In genomic region chr6:31820399-31820798, GRCh38 we compare ENCODE assay signal across 8 cellular contexts. TPM values are rescaled to one million over a fixed set of nuclear protein-coding genes. Genes with fewer than 3 reads are reported as not detected.
DNase-seq lines count a peak whose midpoint lies in the region; ATAC-seq, FAIRE-seq and TF ChIP-seq lines count a peak whose summit lies in the region.
"Not testable (repeated sequence)": the region's sequence is repeated elsewhere in the genome, so short reads cannot be mapped to it uniquely, and the experiment has no call there.

No MANE protein-coding gene starts in this region.

- H3K9me3 ChIP-seq in kidney (ENCODE audit: control insufficient read depth in 1 of 2, low read length in 2 of 2); vagina: not testable (repeated sequence)

- DNase-seq in HFFc6; T-helper 2 cell treated with Interferon-gamma antibody and Interleukin-4, amounts not matched to agents 5 μg/mL and 100 μg/mL, for 36 hours (ENCODE audit: low spot score); natural killer cell treated with Interleukin-12 subunit alpha and Interleukin-12 subunit beta and Interleukin-15 and Interleukin-18, amount 100 ng/mL, for 72 hours (ENCODE audit: low spot score); stimulated activated effector memory CD8-positive, alpha-beta T cell treated with anti-CD3 and anti-CD28 coated beads, Interleukin-12 subunit alpha, Interleukin-12 subunit beta, amount 100 ng/mL, for 72 hours (ENCODE audit: low spot score in 2 of 2); vagina (ENCODE audit: extremely low spot score in 2 of 2): not testable (repeated sequence)
- DNase-seq in kidney: peak; percentile 49

- not testable (repeated sequence) for ATAC-seq in natural killer cell treated with Interleukin-12 subunit alpha and Interleukin-12 subunit beta and Interleukin-15 and Interleukin-18, amount 100 ng/mL, for 72 hours; stimulated activated effector memory CD8-positive, alpha-beta T cell treated with anti-CD3 and anti-CD28 coated beads, Interleukin-12 subunit alpha, Interleukin-12 subunit beta, amount 100 ng/mL, for 72 hours

- peak overlapping the region in 1 of 2 donors; percentile 93 for H3K9ac ChIP-seq in kidney (ENCODE audit: low read length in 2 of 2)

- peaks cover 16% of the 10 kb centered on the region for H3K36me3 Mint-ChIP-seq in HFFc6 (ENCODE audit: low read depth)
- peaks cover 12% of the 10 kb centered on the region for H3K36me3 Mint-ChIP-seq in T-helper 2 cell treated with Interferon-gamma antibody and Interleukin-4, amounts not matched to agents 5 μg/mL and 100 μg/mL, for 36 hours (ENCODE audit: low read depth)
- not testable (repeated sequence) for H3K36me3 Mint-ChIP-seq in activated naive CD8-positive, alpha-beta T cell; natural killer cell treated with Interleukin-12 subunit alpha and Interleukin-12 subunit beta and Interleukin-15 and Interleukin-18, amount 100 ng/mL, for 72 hours
- H3K36me3 Mint-ChIP-seq in dendritic cell treated with granulocyte-macrophage colony-stimulating factor and Interleukin-4, amounts not matched to agents 40 ng/mL and 50 ng/mL, for 4 days (ENCODE audit: low read depth): peaks cover 39% of the 10 kb centered on the region
- peaks cover 28% of the 10 kb centered on the region for H3K36me3 Mint-ChIP-seq in stimulated activated effector memory CD8-positive, alpha-beta T cell treated with anti-CD3 and anti-CD28 coated beads, Interleukin-12 subunit alpha, Interleukin-12 subunit beta, amount 100 ng/mL, for 72 hours

- peaks cover 62% of the 10 kb centered on the region for H3K4me1 Mint-ChIP-seq in HFFc6 (ENCODE audit: low read depth)
- peaks cover 36% of the 10 kb centered on the region for H3K4me1 Mint-ChIP-seq in T-helper 2 cell treated with Interferon-gamma antibody and Interleukin-4, amounts not matched to agents 5 μg/mL and 100 μg/mL, for 36 hours (ENCODE audit: low read depth)
- peaks cover 45% of the 10 kb centered on the region for H3K4me1 Mint-ChIP-seq in activated naive CD8-positive, alpha-beta T cell (ENCODE audit: low read depth)
- H3K4me1 Mint-ChIP-seq in dendritic cell treated with granulocyte-macrophage colony-stimulating factor and Interleukin-4, amounts not matched to agents 40 ng/mL and 50 ng/mL, for 4 days (ENCODE audit: low read depth): peaks cover 49% of the 10 kb centered on the region
- H3K4me1 Mint-ChIP-seq in natural killer cell treated with Interleukin-12 subunit alpha and Interleukin-12 subunit beta and Interleukin-15 and Interleukin-18, amount 100 ng/mL, for 72 hours (ENCODE audit: low read depth in 2 of 2): peaks cover 38 to 47% of the 10 kb centered on the region in 2 donors
- H3K4me1 Mint-ChIP-seq in stimulated activated effector memory CD8-positive, alpha-beta T cell treated with anti-CD3 and anti-CD28 coated beads, Interleukin-12 subunit alpha, Interleukin-12 subunit beta, amount 100 ng/mL, for 72 hours: peaks cover 53% of the 10 kb centered on the region

- not testable (repeated sequence) for H3K27me3 Mint-ChIP-seq in HFFc6 (ENCODE audit: insufficient read depth); T-helper 2 cell treated with Interferon-gamma antibody and Interleukin-4, amounts not matched to agents 5 μg/mL and 100 μg/mL, for 36 hours (ENCODE audit: low read depth); activated naive CD8-positive, alpha-beta T cell; dendritic cell treated with granulocyte-macrophage colony-stimulating factor and Interleukin-4, amounts not matched to agents 40 ng/mL and 50 ng/mL, for 4 days; natural killer cell treated with Interleukin-12 subunit alpha and Interleukin-12 subunit beta and Interleukin-15 and Interleukin-18, amount 100 ng/mL, for 72 hours

- not testable (repeated sequence) for TF ChIP-seq POLR2A in vagina (IDR thresholded peaks at IDR 0.05)

- H3K27ac ChIP-seq in kidney (ENCODE audit: low read depth in 2 of 2, low read length in 2 of 2) (peak overlapping the region in 1 of 2 donors; percentile 100), vagina (peak overlapping the region; percentile 100)

- peaks cover 12 to 16% of the 10 kb centered on the region in 2 donors for H3K4me1 ChIP-seq in kidney (ENCODE audit: control insufficient read depth in 1 of 2, insufficient read depth in 1 of 2, low read depth in 1 of 2, low read length in 2 of 2)
- H3K4me1 ChIP-seq in vagina: peaks cover 72% of the 10 kb centered on the region

- not testable (repeated sequence) for FAIRE-seq in kidney (lab: Jason Lieb, UNC)

- H3K4me3 Mint-ChIP-seq in HFFc6; dendritic cell treated with granulocyte-macrophage colony-stimulating factor and Interleukin-4, amounts not matched to agents 40 ng/mL and 50 ng/mL, for 4 days: not testable (repeated sequence)
- H3K4me3 Mint-ChIP-seq in T-helper 2 cell treated with Interferon-gamma antibody and Interleukin-4, amounts not matched to agents 5 μg/mL and 100 μg/mL, for 36 hours: peak overlapping the region; percentile 92
- H3K4me3 Mint-ChIP-seq in activated naive CD8-positive, alpha-beta T cell: peak overlapping the region; percentile 95
- H3K4me3 Mint-ChIP-seq in natural killer cell treated with Interleukin-12 subunit alpha and Interleukin-12 subunit beta and Interleukin-15 and Interleukin-18, amount 100 ng/mL, for 72 hours: peak overlapping the region; percentile 89
- H3K4me3 Mint-ChIP-seq in stimulated activated effector memory CD8-positive, alpha-beta T cell treated with anti-CD3 and anti-CD28 coated beads, Interleukin-12 subunit alpha, Interleukin-12 subunit beta, amount 100 ng/mL, for 72 hours: peak overlapping the region; percentile 79

- not testable (repeated sequence) for TF ChIP-seq CTCF in HFFc6 (IDR thresholded peaks at IDR 0.05); kidney (IDR thresholded peaks at IDR 0.05; ENCODE audit: borderline replicate concordance, extremely low read depth, insufficient read depth); vagina (IDR thresholded peaks at IDR 0.05)

- H3K4me3 ChIP-seq in kidney (ENCODE audit: low read length in 2 of 2); vagina: not testable (repeated sequence)

- H3K27ac Mint-ChIP-seq in HFFc6: peak overlapping the region; percentile 98; the same call in 1 of the 2 replicates
- not testable (repeated sequence) for H3K27ac Mint-ChIP-seq in T-helper 2 cell treated with Interferon-gamma antibody and Interleukin-4, amounts not matched to agents 5 μg/mL and 100 μg/mL, for 36 hours; activated naive CD8-positive, alpha-beta T cell
- H3K27ac Mint-ChIP-seq in dendritic cell treated with granulocyte-macrophage colony-stimulating factor and Interleukin-4, amounts not matched to agents 40 ng/mL and 50 ng/mL, for 4 days: peak overlapping the region; percentile 96
- peak overlapping the region; percentile 89 to 94 for H3K27ac Mint-ChIP-seq in natural killer cell treated with Interleukin-12 subunit alpha and Interleukin-12 subunit beta and Interleukin-15 and Interleukin-18, amount 100 ng/mL, for 72 hours
- H3K27ac Mint-ChIP-seq in stimulated activated effector memory CD8-positive, alpha-beta T cell treated with anti-CD3 and anti-CD28 coated beads, Interleukin-12 subunit alpha, Interleukin-12 subunit beta, amount 100 ng/mL, for 72 hours: peak overlapping the region; percentile 65

- intact Hi-C loops in dendritic cell treated with granulocyte-macrophage colony-stimulating factor and Interleukin-4, amounts not matched to agents 40 ng/mL and 50 ng/mL, for 4 days (cut with micrococcal nuclease): loop anchor here (5.0 kb wide), 1 partner anchor 153 kb away; the partner anchor contains the start of genes CSNK2B and LY6G5B
- intact Hi-C loops in kidney (cut with DNase I); vagina (cut with DNase I): not testable (repeated sequence)

- not testable (repeated sequence) for H3K27me3 ChIP-seq in vagina

- H3K36me3 ChIP-seq in kidney (ENCODE audit: control insufficient read depth in 1 of 2, insufficient read depth in 2 of 2, low read length in 2 of 2); vagina: not testable (repeated sequence)

- H3K9me3 Mint-ChIP-seq in HFFc6: peaks cover 10% of the 10 kb centered on the region
- H3K9me3 Mint-ChIP-seq in T-helper 2 cell treated with Interferon-gamma antibody and Interleukin-4, amounts not matched to agents 5 μg/mL and 100 μg/mL, for 36 hours; activated naive CD8-positive, alpha-beta T cell (ENCODE audit: low read depth); dendritic cell treated with granulocyte-macrophage colony-stimulating factor and Interleukin-4, amounts not matched to agents 40 ng/mL and 50 ng/mL, for 4 days; natural killer cell treated with Interleukin-12 subunit alpha and Interleukin-12 subunit beta and Interleukin-15 and Interleukin-18, amount 100 ng/mL, for 72 hours; stimulated activated effector memory CD8-positive, alpha-beta T cell treated with anti-CD3 and anti-CD28 coated beads, Interleukin-12 subunit alpha, Interleukin-12 subunit beta, amount 100 ng/mL, for 72 hours: not testable (repeated sequence)

RNA-seq across cellular contexts. Expression of gene HSPA1A, which starts 5.1 kb away (rescaled TPM):
- total RNA-seq in HFFc6 (2021; fragmentation: NEBNext Ultra II Directional; extraction: Animal tissue kit (Norgen Biotek cat#: 25700)): 100 to 1,000 TPM in 1 of 6 experiments, 10 to 100 TPM in 5; 78.5 to 102 (median 84.7) TPM
- total RNA-seq in kidney (133 TPM), vagina (345 TPM)
- 209 TPM for polyA plus RNA-seq in kidney (ENCODE audit: insufficient read depth, low read depth, low replicate concordance)
- total RNA-seq in natural killer cell treated with Interleukin-12 subunit alpha and Interleukin-12 subunit beta and Interleukin-15 and Interleukin-18, amount 100 ng/mL, for 72 hours: 100 to 1,000 TPM; 160 to 262 TPM

RNA-seq across cellular contexts. Expression of gene HSPA1L, which starts 5.3 kb away (rescaled TPM):
- 1 to 10 TPM; 1.2 to 1.9 (median 1.6) TPM for total RNA-seq in HFFc6 (2021; fragmentation: NEBNext Ultra II Directional; extraction: Animal tissue kit (Norgen Biotek cat#: 25700))
- total RNA-seq in kidney (1.7 TPM), vagina (0.98 TPM)
- 2.3 TPM for polyA plus RNA-seq in kidney (ENCODE audit: insufficient read depth, low read depth, low replicate concordance)
- total RNA-seq in natural killer cell treated with Interleukin-12 subunit alpha and Interleukin-12 subunit beta and Interleukin-15 and Interleukin-18, amount 100 ng/mL, for 72 hours: 1 to 10 TPM; 1.7 to 4.1 TPM

RNA-seq across cellular contexts. Expression of gene HSPA1B, which starts 7.1 kb away (rescaled TPM):
- total RNA-seq in HFFc6 (2021; fragmentation: NEBNext Ultra II Directional; extraction: Animal tissue kit (Norgen Biotek cat#: 25700)): 100 to 1,000 TPM in 2 of 6 experiments, 10 to 100 TPM in 4; 95.5 to 116 (median 98.9) TPM
- total RNA-seq in kidney: 142 TPM
- 175 TPM for polyA plus RNA-seq in kidney (ENCODE audit: insufficient read depth, low read depth, low replicate concordance)
- total RNA-seq in natural killer cell treated with Interleukin-12 subunit alpha and Interleukin-12 subunit beta and Interleukin-15 and Interleukin-18, amount 100 ng/mL, for 72 hours: 100 to 1,000 TPM; 107 to 113 TPM
- 466 TPM for total RNA-seq in vagina

RNA-seq across cellular contexts. Expression of gene LSM2, which starts 13.6 kb away (rescaled TPM):
- 10 to 100 TPM; 31.8 to 48.5 (median 43.4) TPM for total RNA-seq in HFFc6 (2021; fragmentation: NEBNext Ultra II Directional; extraction: Animal tissue kit (Norgen Biotek cat#: 25700))
- total RNA-seq in kidney: 41.6 TPM
- 70.6 TPM for polyA plus RNA-seq in kidney (ENCODE audit: insufficient read depth, low read depth, low replicate concordance)
- 100 to 1,000 TPM in 1 of 2 donors, 10 to 100 TPM in 1; 94.6 to 113 TPM for total RNA-seq in natural killer cell treated with Interleukin-12 subunit alpha and Interleukin-12 subunit beta and Interleukin-15 and Interleukin-18, amount 100 ng/mL, for 72 hours
- total RNA-seq in vagina: 51.6 TPM

RNA-seq across cellular contexts. Expression of gene VARS1, which starts 24.8 kb away (rescaled TPM):
- total RNA-seq in HFFc6 (2021; fragmentation: NEBNext Ultra II Directional; extraction: Animal tissue kit (Norgen Biotek cat#: 25700)): 100 to 1,000 TPM; 117 to 144 (median 127) TPM
- total RNA-seq in kidney: 79.0 TPM
- 30.3 TPM for polyA plus RNA-seq in kidney (ENCODE audit: insufficient read depth, low read depth, low replicate concordance)
- total RNA-seq in natural killer cell treated with Interleukin-12 subunit alpha and Interleukin-12 subunit beta and Interleukin-15 and Interleukin-18, amount 100 ng/mL, for 72 hours: 100 to 1,000 TPM in 1 of 2 donors, 10 to 100 TPM in 1; 90.7 to 226 TPM
- total RNA-seq in vagina: 39.8 TPM
